In genomic region chr9:131393622-131394463, GRCh38 we compare ENCODE assay signal across 8 cellular contexts. TPM values are rescaled to one million over a fixed set of nuclear protein-coding genes. Genes with fewer than 3 reads are reported as not detected.
A peak's percentile ranks its signal among the peaks of the same experiment; 100 is the strongest.
DNase-seq lines count a peak whose midpoint lies in the region; ATAC-seq and TF ChIP-seq lines count a peak whose summit lies in the region.

Gene PRRC2B (plus strand): TSS chr9:131394086. CDS start chr9:131430145, 36,059 bp downstream.

- H3K4me1 Mint-ChIP-seq in activated naive CD4-positive, alpha-beta T cell treated with anti-CD3 and anti-CD28 coated beads, Interleukin-2, amount 10 ng/mL, durations not matched to agents 7 days and 5 days, result peaks cover 48% of the 10 kb centered on the region

- H3K27me3 ChIP-seq in Karpas-422 (ENCODE audit: low read length), result no peaks in the 10 kb centered on the region
- H3K27me3 ChIP-seq in neutrophil, result no peaks in the 10 kb centered on the region

- H4K20me1 ChIP-seq in Karpas-422 (ENCODE audit: insufficient read depth, low read depth, low read length), result peaks cover 39% of the 10 kb centered on the region

- no peaks in the 10 kb centered on the region for H3K9me3 ChIP-seq in Karpas-422 (ENCODE audit: low read length)
- no peaks in the 10 kb centered on the region for H3K9me3 ChIP-seq in neutrophil

- peak within 1 kb of the TSS; percentile 98 for H3K4me2 ChIP-seq in Karpas-422 (ENCODE audit: low read depth, low read length, poor library complexity, severe bottlenecking)

- peaks cover 32% of the 10 kb centered on the region for H3K27me3 Mint-ChIP-seq in activated naive CD4-positive, alpha-beta T cell treated with anti-CD3 and anti-CD28 coated beads, Interleukin-2, amount 10 ng/mL, durations not matched to agents 7 days and 5 days

- in situ Hi-C loops in SK-MEL-5 (cut with HindIII; ENCODE audit: low pct_unique_long_range_greater_than_20kb, low sequenced_read_pairs), result no loop called here

- peak within 1 kb of the TSS; percentile 94 for H2AFZ ChIP-seq in Karpas-422 (ENCODE audit: low read length)

- H3K4me3 ChIP-seq in Karpas-422 (ENCODE audit: low read length) (peak within 1 kb of the TSS; percentile 86), neutrophil (ENCODE audit: low read depth in 1 of 2, low read length in 1 of 2) (peak within 1 kb of the TSS; percentile 61 to 68)

- H3K36me3 ChIP-seq in Karpas-422 (ENCODE audit: insufficient read depth, low read length) (peaks cover 17% of the 10 kb centered on the region), neutrophil (no peaks in the 10 kb centered on the region)

- H3K9me2 ChIP-seq in Karpas-422 (replicated peaks; ENCODE audit: insufficient read depth, low read length), result no peaks in the 10 kb centered on the region

- ATAC-seq in GM21515 (IDR thresholded peaks at IDR 0.05; ENCODE audit: unreplicated experiment), result peak; percentile 36

- DNase-seq in D341Med (ENCODE audit: low spot score) (peak; percentile 96), Karpas-422 (peak; percentile 96), SK-MEL-5 (ENCODE audit: low read depth, low spot score) (peak; percentile 89), germinal center (ENCODE audit: low spot score) (peak; percentile 93), substantia nigra (lab: John Stamatoyannopoulos, UW) (peak in 47 of 49 donors; percentile 35 to 92 (median 76))
- DNase-seq in activated naive CD4-positive, alpha-beta T cell treated with anti-CD3 and anti-CD28 coated beads, Interleukin-2, amount 10 ng/mL, durations not matched to agents 7 days and 5 days, result peak; percentile 89

- TF ChIP-seq CTCF in neutrophil (IDR thresholded peaks at IDR 0.05), result peak; percentile 95

- peaks cover 44% of the 10 kb centered on the region for H3K4me1 ChIP-seq in Karpas-422 (ENCODE audit: low read length)
- peaks cover 48 to 52% of the 10 kb centered on the region in 2 experiments for H3K4me1 ChIP-seq in neutrophil (ENCODE audit: control insufficient read depth in 1 of 2, insufficient read depth in 1 of 2, low read depth in 1 of 2, low read length in 1 of 2)

- H3K9me3 Mint-ChIP-seq in activated naive CD4-positive, alpha-beta T cell treated with anti-CD3 and anti-CD28 coated beads, Interleukin-2, amount 10 ng/mL, durations not matched to agents 7 days and 5 days, result no peaks in the 10 kb centered on the region

- H3K79me2 ChIP-seq in Karpas-422 (ENCODE audit: low read length), result peaks cover 45% of the 10 kb centered on the region

- H3K4me3 Mint-ChIP-seq in activated naive CD4-positive, alpha-beta T cell treated with anti-CD3 and anti-CD28 coated beads, Interleukin-2, amount 10 ng/mL, durations not matched to agents 7 days and 5 days, result peak within 1 kb of the TSS; percentile 86

- peak within 1 kb of the TSS; percentile 80 for H3K9ac ChIP-seq in Karpas-422 (ENCODE audit: low read length)

- H3K36me3 Mint-ChIP-seq in activated naive CD4-positive, alpha-beta T cell treated with anti-CD3 and anti-CD28 coated beads, Interleukin-2, amount 10 ng/mL, durations not matched to agents 7 days and 5 days, result peaks cover 18% of the 10 kb centered on the region

- CTCF ChIA-PET in activated naive CD4-positive, alpha-beta T cell treated with anti-CD3 and anti-CD28 coated beads, Interleukin-2, amount 10 ng/mL, durations not matched to agents 7 days and 5 days (lab: Charles Lee), result no interaction called here

- H3K27ac ChIP-seq in Karpas-422 (ENCODE audit: low read length) (peak within 1 kb of the TSS; percentile 79), neutrophil (peak within 1 kb of the TSS; percentile 89), substantia nigra (ENCODE audit: low read depth, low read length, poor library complexity, severe bottlenecking) (peak within 1 kb of the TSS; percentile 80)

- H3K27ac Mint-ChIP-seq in activated naive CD4-positive, alpha-beta T cell treated with anti-CD3 and anti-CD28 coated beads, Interleukin-2, amount 10 ng/mL, durations not matched to agents 7 days and 5 days, result peak within 1 kb of the TSS; percentile 99

RNA-seq across cellular contexts. Expression of gene PRRC2B, which starts in this region (rescaled TPM):
- 83.8 and 87.6 TPM in 2 replicates for total RNA-seq in Karpas-422 (2014; rRNA removed; shearing (Covaris generic); ENCODE audit: low replicate concordance)
- total RNA-seq in SK-MEL-5 (2014; rRNA removed; shearing (Covaris generic)), result 40.1 and 68.0 TPM in 2 replicates
- polyA plus RNA-seq in SK-MEL-5 (2015; cell fraction: cytosol; rRNA removed), result 133 and 183 TPM in 2 replicates
- polyA plus RNA-seq in SK-MEL-5 (2015; cell fraction: nucleus; rRNA removed), result 123 and 153 TPM in 2 replicates

Comparison
In these comparisons a context has a peak if more than half of its experiments do, and no peak if none do; other contexts are left out.
1. Peak in every context shown above with its lines: DNase-seq, ATAC-seq, H3K4me3 ChIP-seq and H3K27ac ChIP-seq.